Comparison of ENCODE assay signal across 7 cellular contexts in the genomic region with DNA sequence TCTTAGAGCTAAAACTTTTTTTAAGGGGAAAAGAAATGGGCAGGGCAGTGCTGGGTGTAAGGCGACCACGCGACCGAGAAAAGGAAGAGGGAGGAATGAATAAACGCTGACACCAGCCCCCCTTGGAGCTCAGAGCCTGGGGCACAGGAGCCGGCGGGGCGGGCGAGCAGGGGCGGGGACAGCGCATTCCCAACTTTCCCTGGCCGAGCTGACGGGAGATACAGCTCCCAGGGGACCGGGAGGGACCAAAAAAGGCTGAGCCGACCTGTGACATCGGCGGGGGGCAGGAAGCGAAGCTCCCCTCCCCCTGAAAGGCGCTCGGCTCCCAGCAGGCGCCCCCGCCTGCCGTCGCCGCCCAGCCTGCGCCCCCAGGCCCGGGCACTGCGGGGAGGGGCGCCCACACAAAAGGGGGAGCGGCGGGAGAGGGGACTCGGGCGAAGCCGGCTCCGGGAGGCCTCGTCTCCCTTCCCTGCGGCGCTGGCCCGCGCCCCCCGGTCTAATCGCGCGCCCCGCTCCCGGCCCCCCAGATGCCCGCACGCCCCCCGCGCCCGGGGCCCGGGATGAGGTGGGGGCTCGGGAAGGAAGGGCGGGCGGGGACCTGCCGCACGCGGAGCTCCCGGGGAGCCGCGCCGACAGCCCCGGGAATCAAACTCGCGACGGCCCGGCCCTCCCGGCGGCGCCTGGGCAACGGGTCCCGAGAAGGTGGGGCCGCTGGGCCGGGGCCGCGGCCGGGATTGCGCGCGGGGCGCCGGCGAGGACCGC. TPM values are rescaled to one million over a fixed set of nuclear protein-coding genes. Genes with fewer than 3 reads are reported as not detected.
DNase-seq lines count a peak whose midpoint lies in the region; ATAC-seq and TF ChIP-seq lines count a peak whose summit lies in the region.

No MANE protein-coding gene starts in this region.

- peaks cover 17% of the 10 kb centered on the region for H3K27me3 Mint-ChIP-seq in activated T-helper 17 cell treated with anti-CD3 and anti-CD28 coated beads, Interleukin-2, amount 50 U/mL, for 72 hours

- H3K36me3 ChIP-seq in GM06990 (ENCODE audit: control insufficient read depth, insufficient read depth, low read length) (no peaks in the 10 kb centered on the region), neuronal stem cell (replicated peaks in 1 of 2; ENCODE audit: control insufficient read depth in 2 of 2, insufficient read depth in 2 of 2, low read length in 2 of 2) (peaks cover 0 to 10% of the 10 kb centered on the region in 2 donors)

- peak overlapping the region; percentile 85 for H2AK5ac ChIP-seq in neuronal stem cell (ENCODE audit: low read depth, low read length)

- peak overlapping the region; percentile 28 for H2BK5ac ChIP-seq in neuronal stem cell (ENCODE audit: low read length)

- peaks cover 2% of the 10 kb centered on the region for H3K79me1 ChIP-seq in neuronal stem cell (ENCODE audit: low read depth, low read length)

- H3K4me1 ChIP-seq in neuronal stem cell (ENCODE audit: control insufficient read depth in 2 of 2, insufficient read depth in 1 of 2, low read depth in 1 of 2, low read length in 2 of 2) = peaks cover 23 to 35% of the 10 kb centered on the region in 2 donors

- ATAC-seq in activated T-helper 17 cell treated with anti-CD3 and anti-CD28 coated beads, Interleukin-2, amount 50 U/mL, for 72 hours (replicated peaks) = no peak
- ATAC-seq in GM21528 (IDR thresholded peaks at IDR 0.05; ENCODE audit: low FRiP score, unreplicated experiment) (no peak), HG03439 (IDR thresholded peaks at IDR 0.05; ENCODE audit: unreplicated experiment) (no peak)

- H2BK120ac ChIP-seq in neuronal stem cell (ENCODE audit: low read depth, low read length) = peak overlapping the region; percentile 69

- peaks cover 18% of the 10 kb centered on the region for H3K4me1 Mint-ChIP-seq in activated T-helper 17 cell treated with anti-CD3 and anti-CD28 coated beads, Interleukin-2, amount 50 U/mL, for 72 hours

- H3K4me2 ChIP-seq in neuronal stem cell (ENCODE audit: insufficient read depth, low read length, poor library complexity, severe bottlenecking) = peak overlapping the region; percentile 97

- H3K4me3 ChIP-seq in GM06990 (replicated peaks; ENCODE audit: low read depth, low read length) (peak overlapping the region; percentile 20), neuronal stem cell (ENCODE audit: low read length in 2 of 2) (peak overlapping the region; percentile 70 to 80)

- no peak for TF ChIP-seq CTCF in GM06990 (IDR thresholded peaks at IDR 0.05; ENCODE audit: insufficient read depth, low read length, poor library complexity, severe bottlenecking)

- H4K91ac ChIP-seq in neuronal stem cell (ENCODE audit: low read depth, low read length, poor library complexity) = no peak overlapping the region

- H3K9me3 ChIP-seq in neuronal stem cell (replicated peaks in 1 of 2; ENCODE audit: control insufficient read depth in 2 of 2, insufficient read depth in 1 of 2, low read depth in 1 of 2, low read length in 2 of 2) = no peaks in the 10 kb centered on the region

- H3K36me3 Mint-ChIP-seq in activated T-helper 17 cell treated with anti-CD3 and anti-CD28 coated beads, Interleukin-2, amount 50 U/mL, for 72 hours (ENCODE audit: low read depth) = no peaks in the 10 kb centered on the region

- peak overlapping the region; percentile 63 for H3K4me3 Mint-ChIP-seq in activated T-helper 17 cell treated with anti-CD3 and anti-CD28 coated beads, Interleukin-2, amount 50 U/mL, for 72 hours

- intact Hi-C loops in head of caudate nucleus (cut with DNase I) = loop anchor here (2.0 kb wide), 1 partner anchor 32 kb away; no protein-coding TSS in a partner anchor

- H2BK15ac ChIP-seq in neuronal stem cell (ENCODE audit: low read length) = peak overlapping the region; percentile 68

- H3K27ac ChIP-seq in neuronal stem cell (replicated peaks; ENCODE audit: low read length) = peak overlapping the region; percentile 43

- no peak overlapping the region for H3K23ac ChIP-seq in neuronal stem cell (ENCODE audit: low read depth, low read length, poor library complexity)

- H4K8ac ChIP-seq in neuronal stem cell (ENCODE audit: low read depth, low read length) = no peak overlapping the region

- H3K27me3 ChIP-seq in GM06990 (replicated peaks; ENCODE audit: control insufficient read depth, insufficient read depth, low read length) = peaks cover 2% of the 10 kb centered on the region
- H3K27me3 ChIP-seq in neuronal stem cell (ENCODE audit: control insufficient read depth in 3 of 3, insufficient read depth in 3 of 3, low read depth in 1 of 3, low read length in 3 of 3) = peaks cover 0 to 13% (median 0%) of the 10 kb centered on the region in 3 experiments

- peak overlapping the region; percentile 76 for H2AFZ ChIP-seq in neuronal stem cell (ENCODE audit: low read length)

- H3K4ac ChIP-seq in neuronal stem cell (ENCODE audit: low read length) = no peak overlapping the region

- no peak overlapping the region for H3K14ac ChIP-seq in neuronal stem cell (ENCODE audit: low read length)

- no peak overlapping the region for H2BK12ac ChIP-seq in neuronal stem cell (ENCODE audit: low read length)

- H3K9me3 Mint-ChIP-seq in activated T-helper 17 cell treated with anti-CD3 and anti-CD28 coated beads, Interleukin-2, amount 50 U/mL, for 72 hours = no peaks in the 10 kb centered on the region

- no peak overlapping the region for H3K27ac Mint-ChIP-seq in activated T-helper 17 cell treated with anti-CD3 and anti-CD28 coated beads, Interleukin-2, amount 50 U/mL, for 72 hours

- DNase-seq in GM06990 (ENCODE audit: extremely low read depth, insufficient read length) (no peak), M059J (ENCODE audit: low read depth) (peak; percentile 81), head of caudate nucleus (peak in 40 of 42 donors; percentile 62 to 90 (median 77)), neuronal stem cell (ENCODE audit: low spot score) (peak; percentile 62)

- no CpG with 5 or more reads among the region's 84 CpGs for WGBS in neuronal stem cell (ENCODE audit: extremely low coverage in 2 of 2, insufficient read length in 2 of 2, insufficient replicate concordance in 1 of 2), 2 donors

- peak overlapping the region; percentile 94 for H3K18ac ChIP-seq in neuronal stem cell (ENCODE audit: low read length)

- H3K9ac ChIP-seq in neuronal stem cell (ENCODE audit: low read depth, low read length, poor library complexity) = peak overlapping the region; percentile 82

RNA-seq across cellular contexts. Expression of a gene that starts 0.6 kb away (rescaled TPM):
- 4.4 and 16.2 TPM in 2 replicates for total RNA-seq in M059J (2014; rRNA removed; shearing (Covaris generic))
- under 1 TPM; 0.15 to 0.56 TPM for total RNA-seq in activated T-helper 17 cell treated with anti-CD3 and anti-CD28 coated beads, Interleukin-2, amount 50 U/mL, for 72 hours
- 23.4 TPM for polyA plus RNA-seq in neuronal stem cell (2013, experiment 1 of 2)
- 22.7 TPM for polyA plus RNA-seq in neuronal stem cell (2013, experiment 2 of 2)

RNA-seq across cellular contexts. Expression of a gene that starts 33.5 kb away (rescaled TPM):
- 62.4 and 63.3 TPM in 2 replicates for total RNA-seq in M059J (2014; rRNA removed; shearing (Covaris generic))
- 10 to 100 TPM; 21.4 to 29.6 TPM for total RNA-seq in activated T-helper 17 cell treated with anti-CD3 and anti-CD28 coated beads, Interleukin-2, amount 50 U/mL, for 72 hours
- polyA plus RNA-seq in neuronal stem cell (2013, experiment 1 of 2) = 83.0 TPM
- 85.4 TPM for polyA plus RNA-seq in neuronal stem cell (2013, experiment 2 of 2)

RNA-seq across cellular contexts. Expression of a gene that starts 52.4 kb away (rescaled TPM):
- total RNA-seq in M059J (2014; rRNA removed; shearing (Covaris generic)) = 336 and 365 TPM in 2 replicates
- total RNA-seq in activated T-helper 17 cell treated with anti-CD3 and anti-CD28 coated beads, Interleukin-2, amount 50 U/mL, for 72 hours = 100 to 1,000 TPM; 276 to 391 TPM
- polyA plus RNA-seq in neuronal stem cell (2013, experiment 1 of 2) = 212 TPM
- polyA plus RNA-seq in neuronal stem cell (2013, experiment 2 of 2) = 227 TPM
